ENCODE assay signal across 13 cellular contexts in genomic region chr3:30676424-30677346, GRCh38.
DNase-seq lines count a peak whose midpoint lies in the region; ATAC-seq and TF ChIP-seq lines count a peak whose summit lies in the region.
"Had no signal": no experiment of that assay in that cellular context is flagged by ENCODE, and none has a peak within 500 bp of the region (broad histone marks: within the 10 kb centered on the region; RNA-seq: fewer than 3 reads in every experiment).

No MANE protein-coding gene starts in this region.

- H3K27ac Mint-ChIP-seq in CD4-positive, alpha-beta T cell, result peak overlapping the region; percentile 86
- H3K27ac Mint-ChIP-seq in activated CD8-positive, alpha-beta T cell treated with anti-CD3 and anti-CD28 coated beads, Interleukin-2, amount 10 ng/mL, durations not matched to agents 7 days and 5 days, result peak overlapping the region; percentile 50
- H3K27ac Mint-ChIP-seq in natural killer cell treated with Interleukin-12 subunit alpha and Interleukin-12 subunit beta and Interleukin-15 and Interleukin-18, amount 100 ng/mL, for 72 hours, result peak overlapping the region; percentile 50 to 81
- H3K27ac Mint-ChIP-seq: endodermal cell had no signal

- peaks cover 98% of the 10 kb centered on the region for H3K4me1 Mint-ChIP-seq in CD4-positive, alpha-beta T cell (ENCODE audit: low read depth)
- peaks cover 81% of the 10 kb centered on the region for H3K4me1 Mint-ChIP-seq in activated CD8-positive, alpha-beta T cell treated with anti-CD3 and anti-CD28 coated beads, Interleukin-2, amount 10 ng/mL, durations not matched to agents 7 days and 5 days (ENCODE audit: low read depth)
- H3K4me1 Mint-ChIP-seq in natural killer cell treated with Interleukin-12 subunit alpha and Interleukin-12 subunit beta and Interleukin-15 and Interleukin-18, amount 100 ng/mL, for 72 hours (ENCODE audit: low read depth in 2 of 2), result peaks cover 49 to 58% of the 10 kb centered on the region in 2 donors

- TF ChIP-seq CTCF in CD4-positive, alpha-beta T cell (IDR thresholded peaks at IDR 0.05), result no peak

- DNase-seq in CD4-positive, alpha-beta T cell, result no peak
- no peak for DNase-seq in activated CD8-positive, alpha-beta T cell treated with anti-CD3 and anti-CD28 coated beads, Interleukin-2, amount 10 ng/mL, durations not matched to agents 7 days and 5 days
- DNase-seq in natural killer cell treated with Interleukin-12 subunit alpha and Interleukin-12 subunit beta and Interleukin-15 and Interleukin-18, amount 100 ng/mL, for 72 hours (ENCODE audit: low spot score), result no peak
- DNase-seq in NCI-H1417 treated with DMSO at 0.1 percent for 48 hours (lab: John Stamatoyannopoulos, UW) (no peak), HK-2 (ENCODE audit: unreplicated experiment) (no peak), mucosa of gallbladder (ENCODE audit: low spot score) (no peak)
- DNase-seq: endodermal cell; gastrocnemius medialis; islet precursor cell; NCI-H2171 treated with DMSO at 0.1 percent for 48 hours; stimulated activated CD4-positive, alpha-beta T cell treated with anti-CD3 and anti-CD28 coated beads, Interleukin-2, amount 100 ng/mL, for 24 hours had no signal

- no peaks in the 10 kb centered on the region for H3K27me3 Mint-ChIP-seq in CD4-positive, alpha-beta T cell
- H3K27me3 Mint-ChIP-seq in activated CD8-positive, alpha-beta T cell treated with anti-CD3 and anti-CD28 coated beads, Interleukin-2, amount 10 ng/mL, durations not matched to agents 7 days and 5 days (ENCODE audit: low read depth), result no peaks in the 10 kb centered on the region
- H3K27me3 Mint-ChIP-seq in natural killer cell treated with Interleukin-12 subunit alpha and Interleukin-12 subunit beta and Interleukin-15 and Interleukin-18, amount 100 ng/mL, for 72 hours, result no peaks in the 10 kb centered on the region

- CTCF ChIA-PET in CD4-positive, alpha-beta T cell (lab: Charles Lee), result interaction anchor here (1.0 to 1.3 kb wide), 2 partner anchors 9 to 477 kb away, joined by 3 to 4 read pairs; no protein-coding TSS in a partner anchor
- CTCF ChIA-PET in activated CD8-positive, alpha-beta T cell treated with anti-CD3 and anti-CD28 coated beads, Interleukin-2, amount 10 ng/mL, durations not matched to agents 7 days and 5 days (lab: Charles Lee), result interaction anchor here (1.1 to 2.7 kb wide), 6 partner anchors 11 to 69 kb away, joined by 3 to 19 read pairs (median 5); no protein-coding TSS in a partner anchor

- H3K9me3 Mint-ChIP-seq in CD4-positive, alpha-beta T cell, result no peaks in the 10 kb centered on the region
- no peaks in the 10 kb centered on the region for H3K9me3 Mint-ChIP-seq in activated CD8-positive, alpha-beta T cell treated with anti-CD3 and anti-CD28 coated beads, Interleukin-2, amount 10 ng/mL, durations not matched to agents 7 days and 5 days (ENCODE audit: insufficient read depth)
- no peaks in the 10 kb centered on the region for H3K9me3 Mint-ChIP-seq in natural killer cell treated with Interleukin-12 subunit alpha and Interleukin-12 subunit beta and Interleukin-15 and Interleukin-18, amount 100 ng/mL, for 72 hours
- H3K9me3 Mint-ChIP-seq: endodermal cell had no signal

- peaks cover 100% of the 10 kb centered on the region for H3K36me3 Mint-ChIP-seq in CD4-positive, alpha-beta T cell (ENCODE audit: low read depth)
- H3K36me3 Mint-ChIP-seq in activated CD8-positive, alpha-beta T cell treated with anti-CD3 and anti-CD28 coated beads, Interleukin-2, amount 10 ng/mL, durations not matched to agents 7 days and 5 days (ENCODE audit: low read depth), result peaks cover 95% of the 10 kb centered on the region
- peaks cover 47% of the 10 kb centered on the region for H3K36me3 Mint-ChIP-seq in natural killer cell treated with Interleukin-12 subunit alpha and Interleukin-12 subunit beta and Interleukin-15 and Interleukin-18, amount 100 ng/mL, for 72 hours

- H3K27ac ChIP-seq in CD4-positive, alpha-beta T cell (ENCODE audit: low read depth, low read length), result peak overlapping the region; percentile 30

- no peaks in the 10 kb centered on the region for H3K27me3 ChIP-seq in CD4-positive, alpha-beta T cell (ENCODE audit: control insufficient read depth, insufficient read depth, low read length)
- H3K27me3 ChIP-seq: gastrocnemius medialis had no signal

- intact Hi-C loops in CD4-positive, alpha-beta T cell (cut with DNase I, micrococcal nuclease), result no loop called here

- peak overlapping the region; percentile 62 for H3K4me3 Mint-ChIP-seq in CD4-positive, alpha-beta T cell
- no peak overlapping the region for H3K4me3 Mint-ChIP-seq in activated CD8-positive, alpha-beta T cell treated with anti-CD3 and anti-CD28 coated beads, Interleukin-2, amount 10 ng/mL, durations not matched to agents 7 days and 5 days
- H3K4me3 Mint-ChIP-seq in natural killer cell treated with Interleukin-12 subunit alpha and Interleukin-12 subunit beta and Interleukin-15 and Interleukin-18, amount 100 ng/mL, for 72 hours, result no peak overlapping the region
- H3K4me3 Mint-ChIP-seq: endodermal cell had no signal

- POLR2A ChIA-PET in CD4-positive, alpha-beta T cell (lab: Charles Lee), result interaction anchor here (0.6 to 4.5 kb wide), 9 partner anchors 9 to 74 kb away, joined by 3 to 33 read pairs (median 4); partner anchors contain the start of gene TGFBR2
- POLR2A ChIA-PET in activated CD8-positive, alpha-beta T cell treated with anti-CD3 and anti-CD28 coated beads, Interleukin-2, amount 10 ng/mL, durations not matched to agents 7 days and 5 days (lab: Charles Lee), result interaction anchor here (1.5 kb wide), 1 partner anchor 19 kb away, joined by 5 read pairs; no protein-coding TSS in a partner anchor

- no peaks in the 10 kb centered on the region for H3K9me3 ChIP-seq in CD4-positive, alpha-beta T cell (ENCODE audit: control insufficient read depth, low read length)
- H3K9me3 ChIP-seq: gastrocnemius medialis had no signal

- ATAC-seq in CD4-positive, alpha-beta T cell (ENCODE audit: poor library complexity), result no peak
- ATAC-seq in GM18907 (IDR thresholded peaks at IDR 0.05; ENCODE audit: unreplicated experiment) (peak; percentile 56), HG03439 (IDR thresholded peaks at IDR 0.05; ENCODE audit: unreplicated experiment) (no peak)
- no peak for ATAC-seq in activated CD8-positive, alpha-beta T cell treated with anti-CD3 and anti-CD28 coated beads, Interleukin-2, amount 10 ng/mL, durations not matched to agents 7 days and 5 days
- no peak for ATAC-seq in natural killer cell treated with Interleukin-12 subunit alpha and Interleukin-12 subunit beta and Interleukin-15 and Interleukin-18, amount 100 ng/mL, for 72 hours
- ATAC-seq: gastrocnemius medialis had no signal
